8 cellular contexts compared by ENCODE assay signal in the genomic region with DNA sequence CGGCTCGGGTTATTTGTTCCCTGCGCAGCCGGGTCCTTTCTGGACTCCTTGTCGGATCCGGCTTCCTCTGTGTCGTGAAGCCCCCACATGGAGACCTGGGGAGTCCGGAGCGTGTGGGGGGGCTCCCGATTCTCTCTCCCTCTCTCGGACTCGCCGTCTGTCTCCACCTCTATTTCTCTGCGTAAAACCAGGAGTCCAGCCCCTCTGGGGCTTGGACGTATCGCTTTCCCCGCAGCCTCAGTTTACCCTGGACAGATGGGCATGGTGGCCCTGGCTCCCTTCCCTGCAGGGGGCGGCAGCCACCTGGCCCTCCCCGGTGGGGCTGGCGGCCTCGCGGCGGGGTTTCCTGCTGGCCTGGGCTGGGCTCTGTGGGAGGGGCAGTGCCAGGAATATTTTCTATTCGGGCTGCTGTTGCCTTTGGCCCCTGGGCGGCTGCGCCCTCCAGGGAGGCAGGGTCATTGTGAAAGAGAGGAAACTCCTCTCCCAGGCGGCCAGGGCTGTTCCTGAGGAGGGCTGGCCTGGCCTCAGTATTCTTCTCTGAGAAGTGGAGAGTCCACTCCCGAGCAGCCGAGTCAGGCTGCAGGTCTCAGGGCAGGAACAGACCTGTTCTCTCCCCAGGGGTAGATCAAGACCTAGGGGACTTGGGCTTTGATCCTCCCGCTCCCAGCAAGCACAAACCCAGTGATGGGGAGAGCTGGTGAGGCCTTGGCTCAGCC. TPM values are rescaled to one million over a fixed set of nuclear protein-coding genes. Genes with fewer than 3 reads are reported as not detected.
DNase-seq lines count a peak whose midpoint lies in the region; ATAC-seq and TF ChIP-seq lines count a peak whose summit lies in the region.

No MANE protein-coding gene starts in this region.

- H3K27ac Mint-ChIP-seq in T-helper 17 cell, result no peak overlapping the region

- peak overlapping the region; percentile 80 for H3K4me3 Mint-ChIP-seq in T-helper 17 cell

- H3K9ac ChIP-seq in HCT116 (ENCODE audit: low read length) (peak overlapping the region; percentile 76), rectal smooth muscle tissue (ENCODE audit: low read length) (peak overlapping the region; percentile 41)

- peaks cover 2% of the 10 kb centered on the region for H3K36me3 Mint-ChIP-seq in T-helper 17 cell (ENCODE audit: low read depth)

- peaks cover 23 to 27% of the 10 kb centered on the region in 2 experiments for H3K4me1 ChIP-seq in HCT116 (ENCODE audit: control insufficient read depth in 1 of 2, insufficient read depth in 2 of 2, low read length in 2 of 2)
- peaks cover 22% of the 10 kb centered on the region for H3K4me1 ChIP-seq in rectal smooth muscle tissue (ENCODE audit: control insufficient read depth, insufficient read depth, low read length)
- peaks cover 9% of the 10 kb centered on the region for H3K4me1 ChIP-seq in OCI-LY7 (ENCODE audit: insufficient read depth, low read length, poor library complexity, severe bottlenecking)

- TF ChIP-seq RAD21 in HCT116 (IDR thresholded peaks at IDR 0.05; ENCODE audit: low read depth), result no peak

- intact Hi-C loops in HCT116 (cut with micrococcal nuclease), result no loop called here
- intact Hi-C loops in Right ventricle myocardium inferior (cut with DNase I), result no loop called here
- intact Hi-C loops in OCI-LY7 (cut with micrococcal nuclease; ENCODE audit: unreplicated experiment), result no loop called here

- TF ChIP-seq CTCF in HCT116 (IDR thresholded peaks at IDR 0.05 in 2 of 3, conservative IDR thresholded peaks at IDR 0.05 in 1 of 3; ENCODE audit: borderline replicate concordance in 1 of 3, insufficient read depth in 1 of 3, low read depth in 2 of 3, low read length in 2 of 3) (no peak), OCI-LY7 (conservative IDR thresholded peaks at IDR 0.05; ENCODE audit: low read length) (no peak)

- H3K36me3 ChIP-seq in HCT116 (ENCODE audit: control insufficient read depth in 1 of 2, insufficient read depth in 2 of 2, low read length in 2 of 2) (no peaks in the 10 kb centered on the region), rectal smooth muscle tissue (ENCODE audit: control insufficient read depth, insufficient read depth, low read length) (no peaks in the 10 kb centered on the region), OCI-LY7 (ENCODE audit: insufficient read depth, low read length) (no peaks in the 10 kb centered on the region)

- peaks cover 42% of the 10 kb centered on the region for H3K27me3 Mint-ChIP-seq in T-helper 17 cell

- no peaks in the 10 kb centered on the region for H3K9me2 ChIP-seq in HCT116 (ENCODE audit: insufficient read depth)
- no peaks in the 10 kb centered on the region for H3K9me2 ChIP-seq in OCI-LY7 (ENCODE audit: insufficient read depth, low read length)

- H3K4me2 ChIP-seq in HCT116 (ENCODE audit: low read length) (peak overlapping the region; percentile 99), OCI-LY7 (ENCODE audit: low read length) (no peak overlapping the region)

- POLR2A ChIA-PET in HCT116 (lab: Charles Lee) (no interaction called here), OCI-LY7 (lab: Charles Lee) (no interaction called here)

- H3K79me2 ChIP-seq in HCT116 (ENCODE audit: insufficient read depth, low read length), result no peaks in the 10 kb centered on the region
- no peaks in the 10 kb centered on the region for H3K79me2 ChIP-seq in OCI-LY7 (ENCODE audit: insufficient read depth, low read depth, low read length)

- H3K27ac ChIP-seq in HCT116 (ENCODE audit: low read depth, low read length), result peak overlapping the region; percentile 51
- H3K27ac ChIP-seq in rectal smooth muscle tissue (ENCODE audit: low read depth, low read length), result peak overlapping the region; percentile 88
- H3K27ac ChIP-seq in OCI-LY7 (ENCODE audit: low read depth, low read length, poor library complexity, severe bottlenecking), result no peak overlapping the region

- DNase-seq in HCT116 (ENCODE audit: low read depth, low spot score) (no peak), T-helper 17 cell (no peak), Right ventricle myocardium inferior (ENCODE audit: missing footprints) (peak; percentile 83), iPS-NIHi7 (ENCODE audit: extremely low spot score) (no peak), OCI-LY7 (ENCODE audit: low spot score) (no peak)

- CTCF ChIA-PET in HCT116 (lab: Charles Lee), result no interaction called here
- CTCF ChIA-PET in OCI-LY7 (lab: Charles Lee; ENCODE audit: unreplicated experiment), result no interaction called here

- H4K20me1 ChIP-seq in HCT116 (ENCODE audit: insufficient read depth) (no peaks in the 10 kb centered on the region), OCI-LY7 (ENCODE audit: insufficient read depth, low read length) (no peaks in the 10 kb centered on the region)

- H2AFZ ChIP-seq in HCT116 (ENCODE audit: low read depth, low read length, poor library complexity, severe bottlenecking), result peak overlapping the region; percentile 61
- no peak overlapping the region for H2AFZ ChIP-seq in OCI-LY7 (ENCODE audit: low read length)

- TF ChIP-seq POLR2A in HCT116 (IDR thresholded peaks at IDR 0.05; ENCODE audit: borderline replicate concordance, extremely low read depth, insufficient read depth, insufficient read length), result no peak

- H3K4me3 ChIP-seq in HCT116 (replicated peaks in 1 of 2; ENCODE audit: low read depth in 1 of 2, low read length in 2 of 2), result peak overlapping the region; percentile 68 to 78
- H3K4me3 ChIP-seq in rectal smooth muscle tissue (ENCODE audit: low read length), result peak overlapping the region; percentile 70
- H3K4me3 ChIP-seq in OCI-LY7 (ENCODE audit: low read depth, low read length, poor library complexity, severe bottlenecking), result no peak overlapping the region

- RAD21 ChIA-PET in HCT116 (lab: Charles Lee; ENCODE audit: low non-redundant PET in 1 of 2, low total read pairs in 2 of 2, uncharacterized antibody in 2 of 2, unreplicated experiment in 2 of 2), result interaction anchor here in 1 of 2 experiments (0.6 kb wide), 1 partner anchor 17 kb away, joined by 4 read pairs; no protein-coding TSS in a partner anchor

- ATAC-seq in HCT116, result peak; percentile 45
- no peak for ATAC-seq in T-helper 17 cell
- peak; percentile 49 for ATAC-seq in Right ventricle myocardium inferior
- no peak for ATAC-seq in GM19395 (IDR thresholded peaks at IDR 0.05; ENCODE audit: unreplicated experiment)
- no peak for ATAC-seq in HG02623 (IDR thresholded peaks at IDR 0.05; ENCODE audit: unreplicated experiment)

- H3K27me3 ChIP-seq in HCT116 (ENCODE audit: insufficient read depth, low read length) (no peaks in the 10 kb centered on the region), rectal smooth muscle tissue (ENCODE audit: control insufficient read depth, insufficient read depth, low read length) (no peaks in the 10 kb centered on the region)

- BruUV-seq in HCT116 (replicated peaks; lab: Mats Ljungman, UMichigan) (TSS peak; percentile 45), OCI-LY7 (replicated peaks; lab: Mats Ljungman, UMichigan) (no TSS peak)

- peaks cover 11% of the 10 kb centered on the region for H3K4me1 Mint-ChIP-seq in T-helper 17 cell

- no peaks in the 10 kb centered on the region for H3K9me3 ChIP-seq in HCT116 (ENCODE audit: control insufficient read depth in 1 of 2, insufficient read depth in 1 of 2, low read depth in 1 of 2, low read length in 2 of 2)
- no peaks in the 10 kb centered on the region for H3K9me3 ChIP-seq in T-helper 17 cell (ENCODE audit: control insufficient read depth, low read length, poor library complexity, severe bottlenecking)
- peaks cover 14% of the 10 kb centered on the region for H3K9me3 ChIP-seq in OCI-LY7 (ENCODE audit: low read length)

TF ChIP-seq in HCT116, 20 proteins besides CTCF, POLR2A, EP300 and RAD21:
- TF ChIP-seq TCF7L2 (IDR thresholded peaks at IDR 0.05; ENCODE audit: borderline replicate concordance, extremely low read depth, insufficient read depth, insufficient read length) (peak; percentile 12), SRF (IDR thresholded peaks at IDR 0.05; ENCODE audit: low read depth) (no peak), JUND (IDR thresholded peaks at IDR 0.05) (no peak)

RNA-seq across cellular contexts. Expression of a gene that starts 0.7 kb away (rescaled TPM):
- total RNA-seq in HCT116 (2021; ENCODE audit: unreplicated experiment) (92.6 TPM), T-helper 17 cell (not detected), Right ventricle myocardium inferior (84.8 TPM), OCI-LY7 (2022) (0.70 and 0.76 TPM in 2 replicates)
- 159 and 175 TPM in 2 replicates for polyA plus RNA-seq in HCT116 (2012)
- total RNA-seq in OCI-LY7 (2014; rRNA removed; shearing (Covaris generic)), result 13.6 and 16.3 TPM in 2 replicates

Comparison
In these comparisons a context has a peak if more than half of its experiments do, and no peak if none do; other contexts are left out.
1. ATAC-seq: peak in HCT116 (single experiment) and Right ventricle myocardium inferior (single experiment); none in T-helper 17 cell (single experiment), GM19395 (single experiment) and HG02623 (single experiment).